9 cellular contexts compared by ENCODE assay signal in the genomic region with DNA sequence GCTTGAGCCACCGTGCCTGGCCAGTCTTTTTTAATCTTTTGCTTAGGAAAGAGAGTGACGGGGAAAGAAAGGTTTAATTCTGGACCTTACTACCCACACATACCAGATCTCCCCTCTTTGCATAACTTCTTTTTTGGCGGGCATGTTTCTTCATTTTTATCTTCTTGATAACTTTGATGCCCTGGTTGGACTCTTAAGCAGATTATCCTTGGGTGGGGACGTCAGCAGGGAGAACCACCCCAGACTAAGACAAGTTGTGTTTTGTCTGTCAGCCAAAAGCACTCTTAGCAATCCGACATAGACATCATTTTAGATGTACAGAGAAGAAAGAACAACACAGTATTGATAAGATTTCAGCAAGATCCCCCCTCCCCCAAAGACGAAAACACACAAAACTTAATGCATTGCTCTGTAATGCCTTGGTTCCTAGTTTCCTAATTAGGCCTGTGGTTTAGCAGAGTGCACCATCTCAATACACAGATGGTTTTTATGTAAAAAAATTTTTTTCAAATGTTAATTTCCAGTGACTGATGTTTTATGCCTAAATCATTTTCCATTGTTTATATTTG.
DNase-seq lines count a peak whose midpoint lies in the region; ATAC-seq and TF ChIP-seq lines count a peak whose summit lies in the region.
"Had no signal": no experiment of that assay in that cellular context is flagged by ENCODE, and none has a peak within 500 bp of the region (broad histone marks: within the 10 kb centered on the region; RNA-seq: fewer than 3 reads in every experiment).

No MANE protein-coding gene starts in this region.

- H3K9ac ChIP-seq in duodenal mucosa (ENCODE audit: low read depth in 1 of 2, low read length in 2 of 2): no peak overlapping the region

- POLR2A ChIA-PET in activated naive CD8-positive, alpha-beta T cell treated with anti-CD3 and anti-CD28 coated beads, Interleukin-2, amount 10 ng/mL, durations not matched to agents 7 days and 5 days (lab: Charles Lee): no interaction called here

- H3K27me3 ChIP-seq in duodenal mucosa (ENCODE audit: control insufficient read depth in 1 of 2, insufficient read depth in 2 of 2, low read length in 2 of 2) (no peaks in the 10 kb centered on the region), stomach (no peaks in the 10 kb centered on the region)

- H3K36me3 ChIP-seq in duodenal mucosa (ENCODE audit: control insufficient read depth in 1 of 2, insufficient read depth in 2 of 2, low read length in 2 of 2): peaks cover 0 to under 1% of the 10 kb centered on the region in 2 donors
- H3K36me3 ChIP-seq in stomach: no peaks in the 10 kb centered on the region

- no peak for ATAC-seq in activated naive CD8-positive, alpha-beta T cell treated with anti-CD3 and anti-CD28 coated beads, Interleukin-2, amount 10 ng/mL, durations not matched to agents 7 days and 5 days (ENCODE audit: low read depth)
- ATAC-seq in HG03095 (IDR thresholded peaks at IDR 0.05; ENCODE audit: unreplicated experiment): peak; percentile 27

- no peaks in the 10 kb centered on the region for H3K9me3 ChIP-seq in duodenal mucosa (ENCODE audit: control insufficient read depth in 1 of 2, low read length in 2 of 2)
- H3K9me3 ChIP-seq in stomach: no peaks in the 10 kb centered on the region

- no peaks in the 10 kb centered on the region for H3K9me3 Mint-ChIP-seq in activated naive CD8-positive, alpha-beta T cell treated with anti-CD3 and anti-CD28 coated beads, Interleukin-2, amount 10 ng/mL, durations not matched to agents 7 days and 5 days
- H3K9me3 Mint-ChIP-seq in activated naive CD8-positive, alpha-beta T cell treated with anti-CD3 and anti-CD28 coated beads for 36 hours: no peaks in the 10 kb centered on the region

- 32 to 65% (median 35%) methylated on average over 6 of the region's 6 CpGs for WGBS in stomach, 5 donors

- H3K4me1 ChIP-seq in duodenal mucosa (ENCODE audit: control insufficient read depth in 1 of 2, insufficient read depth in 2 of 2, low read length in 2 of 2) (peaks cover 26 to 31% of the 10 kb centered on the region in 2 donors), stomach (peaks cover 16 to 48% (median 32%) of the 10 kb centered on the region in 4 donors)

- no peak for TF ChIP-seq EP300 in stomach (IDR thresholded peaks at IDR 0.05)

- intact Hi-C loops in stomach (cut with DNase I; ENCODE audit: low total_unique reads): no loop called here

- DNase-seq in activated naive CD8-positive, alpha-beta T cell treated with anti-CD3 and anti-CD28 coated beads, Interleukin-2, amount 10 ng/mL, durations not matched to agents 7 days and 5 days: no peak
- no peak for DNase-seq in activated naive CD8-positive, alpha-beta T cell treated with anti-CD3 and anti-CD28 coated beads for 36 hours
- DNase-seq in stomach (peak; percentile 1), mucosa of gallbladder (ENCODE audit: low spot score) (no peak), NCI-H748 (lab: John Stamatoyannopoulos, UW; ENCODE audit: unreplicated experiment) (no peak)
- DNase-seq in stimulated activated CD4-positive, alpha-beta T cell treated with anti-CD3 and anti-CD28 coated beads, Interleukin-12 subunit alpha, Interleukin-12 subunit beta, amount 100 ng/mL, for 4 hours: no peak
- DNase-seq: small intestine had no signal

- H3K36me3 Mint-ChIP-seq in activated naive CD8-positive, alpha-beta T cell treated with anti-CD3 and anti-CD28 coated beads, Interleukin-2, amount 10 ng/mL, durations not matched to agents 7 days and 5 days: peaks cover 15% of the 10 kb centered on the region
- H3K36me3 Mint-ChIP-seq in activated naive CD8-positive, alpha-beta T cell treated with anti-CD3 and anti-CD28 coated beads for 36 hours: peaks cover 6% of the 10 kb centered on the region

- H3K4me3 Mint-ChIP-seq in activated naive CD8-positive, alpha-beta T cell treated with anti-CD3 and anti-CD28 coated beads, Interleukin-2, amount 10 ng/mL, durations not matched to agents 7 days and 5 days: peak overlapping the region; percentile 43
- H3K4me3 Mint-ChIP-seq in activated naive CD8-positive, alpha-beta T cell treated with anti-CD3 and anti-CD28 coated beads for 36 hours: no peak overlapping the region

- TF ChIP-seq POLR2A in stomach (IDR thresholded peaks at IDR 0.05): no peak

- H3K27me3 Mint-ChIP-seq in activated naive CD8-positive, alpha-beta T cell treated with anti-CD3 and anti-CD28 coated beads, Interleukin-2, amount 10 ng/mL, durations not matched to agents 7 days and 5 days: no peaks in the 10 kb centered on the region
- no peaks in the 10 kb centered on the region for H3K27me3 Mint-ChIP-seq in activated naive CD8-positive, alpha-beta T cell treated with anti-CD3 and anti-CD28 coated beads for 36 hours

- H3K27ac Mint-ChIP-seq in activated naive CD8-positive, alpha-beta T cell treated with anti-CD3 and anti-CD28 coated beads, Interleukin-2, amount 10 ng/mL, durations not matched to agents 7 days and 5 days: no peak overlapping the region
- H3K27ac Mint-ChIP-seq in activated naive CD8-positive, alpha-beta T cell treated with anti-CD3 and anti-CD28 coated beads for 36 hours: no peak overlapping the region

- H3K4me3 ChIP-seq in duodenal mucosa (ENCODE audit: low read depth in 1 of 2, low read length in 2 of 2): peak overlapping the region in 1 of 2 donors; percentile 58
- no peak overlapping the region for H3K4me3 ChIP-seq in stomach

- peak overlapping the region; percentile 46 for H3K27ac ChIP-seq in duodenal mucosa (ENCODE audit: low read depth, low read length)
- peak overlapping the region in 3 of 5 donors; percentile 68 to 79 (median 74) for H3K27ac ChIP-seq in stomach

- TF ChIP-seq CTCF in stomach (IDR thresholded peaks at IDR 0.05): no peak

- H3K4me1 Mint-ChIP-seq in activated naive CD8-positive, alpha-beta T cell treated with anti-CD3 and anti-CD28 coated beads, Interleukin-2, amount 10 ng/mL, durations not matched to agents 7 days and 5 days: peaks cover 50% of the 10 kb centered on the region
- peaks cover 53% of the 10 kb centered on the region for H3K4me1 Mint-ChIP-seq in activated naive CD8-positive, alpha-beta T cell treated with anti-CD3 and anti-CD28 coated beads for 36 hours
